Comparison of ENCODE assay signal across 18 cellular contexts in the genomic region with DNA sequence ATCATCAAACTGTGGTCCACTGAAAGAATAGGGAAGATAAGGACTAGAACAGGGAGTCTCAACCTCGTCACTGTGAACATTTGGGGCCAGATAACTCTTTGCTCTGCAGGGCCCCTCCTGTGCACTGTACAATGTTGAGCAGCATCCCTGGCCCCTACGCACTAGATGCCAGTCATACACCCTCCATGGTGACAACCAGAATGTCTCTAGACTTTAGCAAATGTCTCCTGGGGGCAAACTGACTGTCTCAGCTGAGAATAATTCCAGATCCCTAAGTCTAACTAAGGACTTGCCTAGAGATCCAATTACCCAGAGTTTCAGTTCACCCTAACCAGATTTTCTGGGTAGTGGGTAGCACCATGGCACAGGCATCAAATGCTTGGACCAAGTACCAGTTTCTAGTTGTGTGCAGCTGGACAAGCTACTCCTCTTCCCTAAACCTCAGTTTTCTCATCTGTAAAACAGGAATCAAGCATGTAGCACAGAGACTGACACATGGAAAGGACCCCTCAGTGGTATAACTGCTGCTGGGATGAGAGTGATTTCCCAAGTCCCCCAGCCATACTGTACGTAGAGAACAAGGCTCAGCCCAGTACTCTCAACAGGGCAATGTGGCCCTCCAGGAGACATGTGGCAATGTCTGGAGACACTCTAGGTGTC.
DNase-seq lines count a peak whose midpoint lies in the region; ATAC-seq and TF ChIP-seq lines count a peak whose summit lies in the region.
"Had no signal": no experiment of that assay in that cellular context is flagged by ENCODE, and none has a peak within 500 bp of the region (broad histone marks: within the 10 kb centered on the region; RNA-seq: fewer than 3 reads in every experiment).

No MANE protein-coding gene starts in this region.

- H3K9me3 Mint-ChIP-seq in T-helper 2 cell treated with Interferon-gamma antibody and Interleukin-4, amounts not matched to agents 5 μg/mL and 100 μg/mL, for 36 hours, result no peaks in the 10 kb centered on the region
- H3K9me3 Mint-ChIP-seq: stimulated activated naive CD8-positive, alpha-beta T cell treated with anti-CD3 and anti-CD28 coated beads, Interleukin-15, amount 100 ng/mL, for 72 hours had no signal

- CTCF ChIA-PET in PC-9 (lab: Charles Lee), result no interaction called here

- no peaks in the 10 kb centered on the region for H3K36me3 Mint-ChIP-seq in T-helper 2 cell treated with Interferon-gamma antibody and Interleukin-4, amounts not matched to agents 5 μg/mL and 100 μg/mL, for 36 hours (ENCODE audit: low read depth)

- no peak overlapping the region for H2AFZ ChIP-seq in PC-9

- H3K27me3 Mint-ChIP-seq in T-helper 2 cell treated with Interferon-gamma antibody and Interleukin-4, amounts not matched to agents 5 μg/mL and 100 μg/mL, for 36 hours (ENCODE audit: low read depth), result peaks cover 10% of the 10 kb centered on the region

- H3K9me3 ChIP-seq in PC-9 (ENCODE audit: insufficient read depth, low read depth) (no peaks in the 10 kb centered on the region), esophagus (ENCODE audit: control insufficient read depth in 2 of 2, insufficient read depth in 1 of 2, low read depth in 1 of 2, low read length in 1 of 2) (no peaks in the 10 kb centered on the region), testis (no peaks in the 10 kb centered on the region), gastrocnemius medialis (no peaks in the 10 kb centered on the region)

- no peaks in the 10 kb centered on the region for H4K20me1 ChIP-seq in PC-9 (ENCODE audit: insufficient read depth)

- 0 out of 2 replicates have a peak, but pooled peaks cover 5% of the 10 kb centered on the region for H3K79me2 ChIP-seq in PC-9 (ENCODE audit: low read depth)

- no peaks in the 10 kb centered on the region for H3K9me2 ChIP-seq in PC-9 (ENCODE audit: insufficient read depth)

- DNase-seq in T-helper 2 cell treated with Interferon-gamma antibody and Interleukin-4, amounts not matched to agents 5 μg/mL and 100 μg/mL, for 36 hours (ENCODE audit: low spot score), result no peak
- DNase-seq in T-helper 2 cell (no peak), PC-9 (no peak), testis (no peak), GDM1 (lab: John Stamatoyannopoulos, UW) (no peak), gastrocnemius medialis (no peak)
- DNase-seq: activated naive CD4-positive, alpha-beta T cell treated with Interleukin-2 at 50 U/mL for 16 hours; aorta; HCEC 1CT; kidney glomerular epithelial cell; NCI-H1092; NCI-H2081; NCI-H524; stimulated activated naive CD8-positive, alpha-beta T cell treated with anti-CD3 and anti-CD28 coated beads, Interleukin-15, amount 100 ng/mL, for 72 hours had no signal

- POLR2A ChIA-PET in PC-9 (lab: Charles Lee; ENCODE audit: unreplicated experiment), result no interaction called here

- TF ChIP-seq CTCF in PC-9 (conservative IDR thresholded peaks at IDR 0.05) (no peak), testis (IDR thresholded peaks at IDR 0.05) (no peak), gastrocnemius medialis (IDR thresholded peaks at IDR 0.05 in 4 of 5, conservative IDR thresholded peaks at IDR 0.05 in 1 of 5) (no peak)

- TF ChIP-seq POLR2A in testis (IDR thresholded peaks at IDR 0.05) (no peak), gastrocnemius medialis (IDR thresholded peaks at IDR 0.05) (no peak)

- 0 out of 2 replicates have a peak overlapping the region, but pooled peaks have one; percentile 71 for H3K4me2 ChIP-seq in PC-9

- H3K27ac Mint-ChIP-seq in T-helper 2 cell treated with Interferon-gamma antibody and Interleukin-4, amounts not matched to agents 5 μg/mL and 100 μg/mL, for 36 hours, result peak overlapping the region; percentile 13
- H3K27ac Mint-ChIP-seq: B cell; stimulated activated naive CD8-positive, alpha-beta T cell treated with anti-CD3 and anti-CD28 coated beads, Interleukin-15, amount 100 ng/mL, for 72 hours had no signal

- H3K27me3 ChIP-seq in PC-9 (ENCODE audit: insufficient read depth, low read depth) (no peaks in the 10 kb centered on the region), esophagus (ENCODE audit: control insufficient read depth in 1 of 2, insufficient read depth in 2 of 2, low read length in 2 of 2) (no peaks in the 10 kb centered on the region), testis (no peaks in the 10 kb centered on the region), gastrocnemius medialis (no peaks in the 10 kb centered on the region)

- peak overlapping the region; percentile 36 for H3K4me3 Mint-ChIP-seq in T-helper 2 cell treated with Interferon-gamma antibody and Interleukin-4, amounts not matched to agents 5 μg/mL and 100 μg/mL, for 36 hours
- H3K4me3 Mint-ChIP-seq: B cell; stimulated activated naive CD8-positive, alpha-beta T cell treated with anti-CD3 and anti-CD28 coated beads, Interleukin-15, amount 100 ng/mL, for 72 hours had no signal

- intact Hi-C loops in PC-9 (cut with micrococcal nuclease; ENCODE audit: unreplicated experiment) (loop anchor here (2.0 to 10.0 kb wide), 2 partner anchors 57 to 835 kb away; partner anchors contain the start of gene BCAS4), testis (cut with DNase I; ENCODE audit: low total_unique reads) (loop anchor here (10.0 kb wide), 1 partner anchor 455 kb away; no protein-coding TSS in a partner anchor), gastrocnemius medialis (cut with DNase I; ENCODE audit: low total_unique reads) (no loop called here)

- H3K27ac ChIP-seq in PC-9 (peak overlapping the region; percentile 98), esophagus (ENCODE audit: low read depth in 2 of 2, low read length in 1 of 2) (peak overlapping the region; percentile 16 to 20), testis (peak overlapping the region; percentile 72 to 87), gastrocnemius medialis (no peak overlapping the region)
- H3K27ac ChIP-seq: 22Rv1 had no signal

- BruUV-seq in PC-9 (replicated peaks; lab: Mats Ljungman, UMichigan), result no TSS peak

- 59 to 88% methylated on average over 3 of the region's 3 CpGs for WGBS in esophagus, 2 donors
- WGBS in testis, 2 donors, result 49 to 52% methylated on average over 2 to 3 of the region's 3 CpGs

- peaks cover 44% of the 10 kb centered on the region for H3K4me1 ChIP-seq in PC-9 (replicated peaks; ENCODE audit: insufficient read depth)
- peaks cover 0 to 8% of the 10 kb centered on the region in 2 donors for H3K4me1 ChIP-seq in esophagus (ENCODE audit: control insufficient read depth in 2 of 2, insufficient read depth in 2 of 2, low read length in 1 of 2)
- peaks cover 17% of the 10 kb centered on the region for H3K4me1 ChIP-seq in testis
- H3K4me1 ChIP-seq in gastrocnemius medialis, result peaks cover 0 to 25% of the 10 kb centered on the region in 2 donors

- H3K4me1 Mint-ChIP-seq in T-helper 2 cell treated with Interferon-gamma antibody and Interleukin-4, amounts not matched to agents 5 μg/mL and 100 μg/mL, for 36 hours (ENCODE audit: low read depth), result peaks cover 34% of the 10 kb centered on the region

- ATAC-seq in HG03196 (IDR thresholded peaks at IDR 0.05; ENCODE audit: unreplicated experiment) (no peak), gastrocnemius medialis (no peak)
- ATAC-seq: stimulated activated naive CD8-positive, alpha-beta T cell treated with anti-CD3 and anti-CD28 coated beads, Interleukin-15, amount 100 ng/mL, for 72 hours had no signal

- no peak overlapping the region for H3K4me3 ChIP-seq in PC-9
- H3K4me3 ChIP-seq in esophagus (ENCODE audit: low read depth in 1 of 2, low read length in 2 of 2), result no peak overlapping the region
- H3K4me3 ChIP-seq in testis, result no peak overlapping the region
- H3K4me3 ChIP-seq in gastrocnemius medialis, result no peak overlapping the region

- in situ Hi-C loops in gastrocnemius medialis (cut with MboI; ENCODE audit: low sequenced_read_pairs in 4 of 4), result loop anchor here in 1 of 4 donors (25.0 kb wide), 1 partner anchor 642 kb away; no protein-coding TSS in a partner anchor

- no peaks in the 10 kb centered on the region for H3K36me3 ChIP-seq in PC-9 (ENCODE audit: low read depth)
- peaks cover 0 to 10% of the 10 kb centered on the region in 2 donors for H3K36me3 ChIP-seq in esophagus (ENCODE audit: control insufficient read depth in 2 of 2, insufficient read depth in 2 of 2, low read length in 1 of 2)
- H3K36me3 ChIP-seq in testis (ENCODE audit: low read depth, missing control alignments), result no peaks in the 10 kb centered on the region
- no peaks in the 10 kb centered on the region for H3K36me3 ChIP-seq in gastrocnemius medialis

- peaks cover 35% of the 10 kb centered on the region for H3F3A ChIP-seq in PC-9 (ENCODE audit: insufficient read depth, low read depth)

Comparison
In these comparisons a context has a peak if more than half of its experiments do, and no peak if none do; other contexts are left out.
1. H3K27ac ChIP-seq: peak in PC-9 (single experiment), esophagus (2 of 2) and testis (2 of 2); none in gastrocnemius medialis (0 of 4).